ENCODE assay signal across 1 cellular context in the genomic region with DNA sequence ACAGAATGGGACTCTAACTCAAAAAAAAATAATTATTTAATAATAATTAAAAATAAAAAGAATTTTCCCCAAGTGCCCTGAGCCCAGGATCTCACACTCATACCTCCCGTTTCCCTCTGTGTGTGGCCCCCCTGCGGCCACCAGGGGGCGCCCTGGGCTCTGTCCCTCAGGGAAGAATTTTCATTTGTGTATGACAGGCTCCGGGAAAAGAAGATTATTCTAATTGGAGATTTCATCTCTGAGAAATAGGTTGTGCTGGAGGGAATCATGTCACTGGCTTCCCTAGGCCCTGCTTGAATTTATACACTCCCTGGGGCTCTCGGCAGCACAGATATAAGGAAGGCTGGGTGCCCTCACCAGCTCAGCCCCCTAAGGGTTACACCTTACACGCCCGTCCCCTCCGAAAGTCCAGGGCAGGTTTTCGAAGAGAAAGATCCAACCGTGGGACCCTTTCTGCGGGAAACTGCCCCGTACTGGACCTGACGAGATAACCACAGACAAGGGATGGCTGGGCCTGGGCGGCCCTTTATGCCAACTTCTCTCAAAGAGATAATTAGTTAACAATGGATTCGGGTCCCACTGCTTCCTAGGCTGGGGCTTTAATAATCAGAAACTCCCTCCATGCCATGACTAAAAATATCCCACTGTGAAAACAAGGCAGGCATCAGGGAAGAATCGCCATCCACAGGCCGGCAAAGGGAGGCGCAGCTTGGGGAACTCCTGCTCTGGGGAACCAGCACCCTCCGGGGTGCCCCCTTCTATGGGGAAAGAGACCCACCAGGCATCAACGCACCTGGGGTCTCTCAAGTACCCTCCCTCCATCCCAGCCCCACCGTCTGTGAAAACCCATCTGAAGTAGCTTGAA.
TF ChIP-seq lines count a peak whose summit lies in the region.

No MANE protein-coding gene starts in this region.

TF ChIP-seq in SK-N-SH, 30 proteins besides CTCF, POLR2A, EP300 and RAD21 (continued from another document):
- TF ChIP-seq USF2 (IDR thresholded peaks at IDR 0.05; ENCODE audit: borderline replicate concordance, low read depth, low read length): no peak
